In genomic region chr3:48426944-48427629, GRCh38 we compare ENCODE assay signal across 10 cellular contexts. TPM values are rescaled to one million over a fixed set of nuclear protein-coding genes. Genes with fewer than 3 reads are reported as not detected.
DNase-seq lines count a peak whose midpoint lies in the region; ATAC-seq and TF ChIP-seq lines count a peak whose summit lies in the region.
"Had no signal": no experiment of that assay in that cellular context is flagged by ENCODE, and none has a peak within 500 bp of the region (broad histone marks: within the 10 kb centered on the region; RNA-seq: fewer than 3 reads in every experiment).

No MANE protein-coding gene starts in this region.

- no peak overlapping the region for H3K4me3 Mint-ChIP-seq in activated CD4-positive, alpha-beta T cell treated with anti-CD3 and anti-CD28 coated beads, Interleukin-2, amount 10 ng/mL, durations not matched to agents 24 days and 14 days

- TF ChIP-seq CTCF in colonic mucosa (IDR thresholded peaks at IDR 0.05) (no peak), lung (IDR thresholded peaks at IDR 0.05; ENCODE audit: control extremely low read depth, extremely low read depth) (no peak)

- intact Hi-C loops in colonic mucosa (cut with DNase I) = no loop called here
- intact Hi-C loops in activated CD4-positive, alpha-beta T cell treated with anti-CD3 and anti-CD28 coated beads, Interleukin-2, amount 10 ng/mL, durations not matched to agents 24 days and 14 days (cut with micrococcal nuclease) = no loop called here

- H3K9me3 ChIP-seq in HUES48 (ENCODE audit: control insufficient read depth, insufficient read depth, low read length) (no peaks in the 10 kb centered on the region), colonic mucosa (no peaks in the 10 kb centered on the region), lung (ENCODE audit: control insufficient read depth in 2 of 2, insufficient read depth in 1 of 2, low read length in 1 of 2) (no peaks in the 10 kb centered on the region), subcutaneous abdominal adipose tissue (ENCODE audit: control insufficient read depth in 5 of 5, low read length in 5 of 5) (no peaks in the 10 kb centered on the region)

- H3K27me3 ChIP-seq in HUES48 (ENCODE audit: control insufficient read depth, insufficient read depth, low read length) (no peaks in the 10 kb centered on the region), colonic mucosa (no peaks in the 10 kb centered on the region), lung (ENCODE audit: control insufficient read depth, insufficient read depth) (no peaks in the 10 kb centered on the region), subcutaneous abdominal adipose tissue (ENCODE audit: control insufficient read depth in 5 of 5, insufficient read depth in 4 of 5, low read length in 5 of 5) (no peaks in the 10 kb centered on the region)

- no peak overlapping the region for H3K9ac ChIP-seq in HUES48 (ENCODE audit: low read depth, low read length)
- H3K9ac ChIP-seq in colonic mucosa (ENCODE audit: low read depth in 2 of 2, low read length in 2 of 2) = peak overlapping the region; percentile 61 to 89
- H3K9ac ChIP-seq in subcutaneous abdominal adipose tissue (ENCODE audit: low read length in 5 of 5) = peak overlapping the region in 4 of 5 donors; percentile 2 to 56 (median 24)

- H3K27ac ChIP-seq in HUES48 (ENCODE audit: low read depth, low read length) = no peak overlapping the region
- H3K27ac ChIP-seq in colonic mucosa = no peak overlapping the region
- peak overlapping the region; percentile 44 to 47 for H3K27ac ChIP-seq in lung (ENCODE audit: low read depth in 1 of 2, low read length in 1 of 2)
- H3K27ac ChIP-seq in subcutaneous abdominal adipose tissue (ENCODE audit: low read depth, low read length) = peak overlapping the region; percentile 84

- peak overlapping the region; percentile 87; the same call in 1 of the 2 replicates for H3K4me3 ChIP-seq in HUES48 (ENCODE audit: low read depth, low read length)
- H3K4me3 ChIP-seq in colonic mucosa = peak overlapping the region; percentile 73
- no peak overlapping the region for H3K4me3 ChIP-seq in lung
- H3K4me3 ChIP-seq in subcutaneous abdominal adipose tissue (ENCODE audit: low read depth in 1 of 5, low read length in 5 of 5) = peak overlapping the region; percentile 5 to 80 (median 64)

- H3K9me3 Mint-ChIP-seq in activated CD4-positive, alpha-beta T cell treated with anti-CD3 and anti-CD28 coated beads, Interleukin-2, amount 10 ng/mL, durations not matched to agents 24 days and 14 days = no peaks in the 10 kb centered on the region
- H3K9me3 Mint-ChIP-seq: activated naive CD4-positive, alpha-beta T cell treated with anti-CD3 and anti-CD28 coated beads, Interleukin-2, amount 50 U/mL, for 24 hours had no signal

- H3K4me1 ChIP-seq in HUES48 (ENCODE audit: control insufficient read depth, insufficient read depth, low read length) = peaks cover 20% of the 10 kb centered on the region
- peaks cover 16% of the 10 kb centered on the region for H3K4me1 ChIP-seq in colonic mucosa
- peaks cover 0 to 25% of the 10 kb centered on the region in 2 donors for H3K4me1 ChIP-seq in lung (ENCODE audit: control insufficient read depth in 2 of 2, insufficient read depth in 2 of 2, low read length in 2 of 2)
- peaks cover 7 to 66% (median 59%) of the 10 kb centered on the region in 5 donors for H3K4me1 ChIP-seq in subcutaneous abdominal adipose tissue (ENCODE audit: control insufficient read depth in 5 of 5, insufficient read depth in 5 of 5, low read length in 5 of 5)

- ATAC-seq in lung (ENCODE audit: insufficient read depth, low FRiP score) (no peak), HG03460 (IDR thresholded peaks at IDR 0.05; ENCODE audit: unreplicated experiment) (no peak), HG02884 (IDR thresholded peaks at IDR 0.05; ENCODE audit: unreplicated experiment) (no peak)

- H3K36me3 ChIP-seq in HUES48 (ENCODE audit: control insufficient read depth, insufficient read depth, low read length) (peaks cover 39% of the 10 kb centered on the region), colonic mucosa (no peaks in the 10 kb centered on the region), lung (ENCODE audit: control insufficient read depth in 2 of 2, insufficient read depth in 2 of 2, low read length in 2 of 2) (peaks cover 0 to 9% of the 10 kb centered on the region in 2 donors), subcutaneous abdominal adipose tissue (ENCODE audit: control insufficient read depth in 5 of 5, insufficient read depth in 5 of 5, low read length in 5 of 5) (peaks cover 0 to 14% (median under 1%) of the 10 kb centered on the region in 5 donors)

- H3K27me3 Mint-ChIP-seq in activated CD4-positive, alpha-beta T cell treated with anti-CD3 and anti-CD28 coated beads, Interleukin-2, amount 10 ng/mL, durations not matched to agents 24 days and 14 days = peaks cover 20% of the 10 kb centered on the region
- H3K27me3 Mint-ChIP-seq: activated naive CD4-positive, alpha-beta T cell treated with anti-CD3 and anti-CD28 coated beads, Interleukin-2, amount 50 U/mL, for 24 hours had no signal

- H3K27ac Mint-ChIP-seq in activated CD4-positive, alpha-beta T cell treated with anti-CD3 and anti-CD28 coated beads, Interleukin-2, amount 10 ng/mL, durations not matched to agents 24 days and 14 days = no peak overlapping the region
- H3K27ac Mint-ChIP-seq: activated naive CD4-positive, alpha-beta T cell treated with anti-CD3 and anti-CD28 coated beads, Interleukin-2, amount 50 U/mL, for 24 hours had no signal

- H3K36me3 Mint-ChIP-seq in activated CD4-positive, alpha-beta T cell treated with anti-CD3 and anti-CD28 coated beads, Interleukin-2, amount 10 ng/mL, durations not matched to agents 24 days and 14 days (ENCODE audit: low read depth) = peaks cover 11% of the 10 kb centered on the region
- H3K36me3 Mint-ChIP-seq: activated naive CD4-positive, alpha-beta T cell treated with anti-CD3 and anti-CD28 coated beads, Interleukin-2, amount 50 U/mL, for 24 hours had no signal

- DNase-seq in colonic mucosa (no peak), lung (ENCODE audit: low spot score) (no peak), NOMO-1 treated with dmso at 0.1 percent for 144 hours (lab: John Stamatoyannopoulos, UW; ENCODE audit: unreplicated experiment) (no peak)
- DNase-seq in activated CD4-positive, alpha-beta T cell treated with anti-CD3 and anti-CD28 coated beads, Interleukin-2, amount 10 ng/mL, durations not matched to agents 24 days and 14 days = no peak
- DNase-seq: MV-4-11 had no signal

- H3K4me1 Mint-ChIP-seq in activated CD4-positive, alpha-beta T cell treated with anti-CD3 and anti-CD28 coated beads, Interleukin-2, amount 10 ng/mL, durations not matched to agents 24 days and 14 days = peaks cover 17% of the 10 kb centered on the region

- 56 to 80% methylated on average over 8 of the region's 8 CpGs for WGBS in lung, 2 donors

RNA-seq across cellular contexts. Expression of gene PLXNB1, which starts 2.8 kb away (rescaled TPM):
- total RNA-seq in colonic mucosa (100 to 1,000 TPM in 1 of 2 donors, 10 to 100 TPM in 1; 70.6 to 131 TPM), lung (100 to 1,000 TPM in 1 of 2 donors, 10 to 100 TPM in 1; 89.8 to 123 TPM)
- polyA plus RNA-seq in lung = 10 to 100 TPM; 36.0 to 82.4 TPM
- total RNA-seq in activated CD4-positive, alpha-beta T cell treated with anti-CD3 and anti-CD28 coated beads, Interleukin-2, amount 10 ng/mL, durations not matched to agents 24 days and 14 days = 5.7 and 6.5 TPM in 2 replicates

RNA-seq across cellular contexts. Expression of gene CCDC51, which starts 12.8 kb away (rescaled TPM):
- total RNA-seq in colonic mucosa (10 to 100 TPM; 11.8 to 21.5 TPM), lung (10 to 100 TPM in 1 of 2 donors, 1 to 10 TPM in 1; 8.4 to 14.4 TPM)
- polyA plus RNA-seq in lung = 10 to 100 TPM in 1 of 2 donors, 1 to 10 TPM in 1; 6.6 to 13.8 TPM
- total RNA-seq in activated CD4-positive, alpha-beta T cell treated with anti-CD3 and anti-CD28 coated beads, Interleukin-2, amount 10 ng/mL, durations not matched to agents 24 days and 14 days = 24.4 and 25.9 TPM in 2 replicates

RNA-seq across cellular contexts. Expression of gene TMA7, which starts 13.0 kb away (rescaled TPM):
- total RNA-seq in colonic mucosa (100 to 1,000 TPM; 185 to 259 TPM), lung (100 to 1,000 TPM; 152 to 176 TPM)
- polyA plus RNA-seq in lung = 100 to 1,000 TPM; 302 to 985 TPM
- total RNA-seq in activated CD4-positive, alpha-beta T cell treated with anti-CD3 and anti-CD28 coated beads, Interleukin-2, amount 10 ng/mL, durations not matched to agents 24 days and 14 days = 272 and 275 TPM in 2 replicates

RNA-seq across cellular contexts. Expression of gene ATRIP, which starts 19.4 kb away (rescaled TPM):
- total RNA-seq in colonic mucosa (1 to 10 TPM; 3.2 to 8.6 TPM), lung (1 to 10 TPM; 7.1 to 7.6 TPM)
- 1 to 10 TPM; 4.8 to 5.4 TPM for polyA plus RNA-seq in lung
- total RNA-seq in activated CD4-positive, alpha-beta T cell treated with anti-CD3 and anti-CD28 coated beads, Interleukin-2, amount 10 ng/mL, durations not matched to agents 24 days and 14 days = 18.3 and 20.0 TPM in 2 replicates

RNA-seq across cellular contexts. Expression of gene FBXW12, which starts 55.1 kb away (rescaled TPM):
- not detected for total RNA-seq in colonic mucosa
- not detected for total RNA-seq in lung
- not detected for polyA plus RNA-seq in lung
- total RNA-seq in activated CD4-positive, alpha-beta T cell treated with anti-CD3 and anti-CD28 coated beads, Interleukin-2, amount 10 ng/mL, durations not matched to agents 24 days and 14 days = 0.14 and 0.28 TPM in 2 replicates

Comparison
In these comparisons a context has a peak if more than half of its experiments do, and no peak if none do; other contexts are left out.
1. H3K27ac ChIP-seq: peak in lung (2 of 2) and subcutaneous abdominal adipose tissue (single experiment); none in HUES48 (single experiment) and colonic mucosa (single experiment).